ENCODE assay signal across 3 cellular contexts in genomic region chr1:160782988-160783765, GRCh38. TPM values are rescaled to one million over a fixed set of nuclear protein-coding genes. Genes with fewer than 3 reads are reported as not detected.
"Had no signal": no experiment of that assay in that cellular context is flagged by ENCODE, and none has a peak within 500 bp of the region (broad histone marks: within the 10 kb centered on the region; RNA-seq: fewer than 3 reads in every experiment).

No MANE protein-coding gene starts in this region.

RNA-seq across cellular contexts. Expression of gene LY9, which starts 12.8 kb away (rescaled TPM):
- total RNA-seq: astrocyte, HepG2, SJSA1 had no signal
- polyA plus RNA-seq: HepG2 had no signal

RNA-seq across cellular contexts. Expression of gene SLAMF7, which starts 44.1 kb away (rescaled TPM):
- total RNA-seq: HepG2, SJSA1 had no signal
- polyA plus RNA-seq: HepG2 had no signal
